ENCODE assay signal across 17 cellular contexts in the genomic region with DNA sequence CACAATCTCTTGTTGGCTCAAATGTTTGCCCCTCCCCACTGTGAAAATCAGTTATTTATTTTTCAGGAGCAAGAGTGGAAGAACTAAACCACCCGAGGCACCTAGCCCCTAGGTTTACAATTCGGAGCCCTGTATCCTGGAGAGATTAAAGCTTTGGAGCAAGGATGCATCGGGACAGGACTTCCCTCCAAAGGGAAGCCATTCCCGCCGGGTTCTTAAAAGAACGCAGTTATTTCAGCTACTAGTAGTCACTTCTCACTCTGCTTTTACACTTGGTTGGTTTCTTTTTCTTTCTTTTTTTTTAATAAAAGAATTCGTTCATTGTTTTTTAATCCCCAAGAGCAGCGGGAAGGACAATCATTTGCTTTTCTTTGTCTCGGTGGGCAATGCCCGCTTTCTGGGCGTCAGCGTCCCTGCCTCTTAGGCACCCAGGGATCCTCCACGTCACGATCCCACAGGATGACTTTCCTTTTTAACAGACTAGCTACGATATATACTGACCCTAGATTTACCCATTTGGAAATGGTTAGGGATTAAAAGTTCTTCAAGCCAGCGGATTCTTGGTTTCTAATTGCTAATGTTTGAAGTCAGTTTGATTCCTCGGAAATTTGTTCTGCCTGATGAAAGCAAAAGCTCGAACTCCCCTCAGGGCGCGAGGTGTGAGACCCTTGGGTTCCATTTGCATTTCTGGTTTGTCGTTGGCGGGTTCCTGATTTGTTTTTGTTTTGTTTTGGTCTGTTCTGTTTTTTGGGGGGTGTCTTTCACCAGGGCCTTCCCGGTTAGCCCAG. TPM values are rescaled to one million over a fixed set of nuclear protein-coding genes. Genes with fewer than 3 reads are reported as not detected.
DNase-seq lines count a peak whose midpoint lies in the region; ATAC-seq, FAIRE-seq and TF ChIP-seq lines count a peak whose summit lies in the region.
"Had no signal": no experiment of that assay in that cellular context is flagged by ENCODE, and none has a peak within 500 bp of the region (broad histone marks: within the 10 kb centered on the region; RNA-seq: fewer than 3 reads in every experiment).

No MANE protein-coding gene starts in this region.

- no TSS peak for BruUV-seq in K562 (replicated peaks; lab: Mats Ljungman, UMichigan)

- H3K9me3 ChIP-seq in K562 (replicated peaks; ENCODE audit: control insufficient read depth, insufficient read depth, low read depth, low read length) (no peaks in the 10 kb centered on the region), suprapubic skin (no peaks in the 10 kb centered on the region)

- TF ChIP-seq POLR2A in K562 (conservative IDR thresholded peaks at IDR 0.05) (no peak), suprapubic skin (IDR thresholded peaks at IDR 0.05) (no peak)

- no peak for DNase-seq in activated naive CD8-positive, alpha-beta T cell treated with anti-CD3 and anti-CD28 coated beads, Interleukin-2, amount 50 U/mL, for 24 hours
- DNase-seq in K562 (ENCODE audit: extremely low read depth in 1 of 4, low spot score in 3 of 4) (no peak), left kidney (ENCODE audit: low read depth, low spot score) (peak; percentile 56), suprapubic skin (ENCODE audit: low spot score in 2 of 2) (no peak), NCI-H2171 (lab: John Stamatoyannopoulos, UW) (no peak), substantia nigra (lab: John Stamatoyannopoulos, UW) (no peak)
- DNase-seq in activated CD4-positive, alpha-beta memory T cell treated with anti-CD3 and anti-CD28 coated beads for 36 hours = no peak
- DNase-seq: ACHN; activated effector memory CD4-positive, alpha-beta T cell treated with Interleukin-2 at 50 U/mL for 16 hours; cerebellar nuclear complex; NCI-H1694 had no signal

- intact Hi-C loops in K562 (cut with micrococcal nuclease) = no loop called here
- intact Hi-C loops in activated CD4-positive, alpha-beta memory T cell treated with anti-CD3 and anti-CD28 coated beads for 36 hours (cut with micrococcal nuclease) = no loop called here

- peaks cover 17% of the 10 kb centered on the region for H3K4me1 Mint-ChIP-seq in activated naive CD8-positive, alpha-beta T cell (ENCODE audit: low read depth)
- peaks cover 9% of the 10 kb centered on the region for H3K4me1 Mint-ChIP-seq in activated naive CD8-positive, alpha-beta T cell treated with anti-CD3 and anti-CD28 coated beads, Interleukin-2, amount 50 U/mL, for 24 hours
- H3K4me1 Mint-ChIP-seq in activated CD4-positive, alpha-beta memory T cell treated with anti-CD3 and anti-CD28 coated beads for 36 hours (ENCODE audit: low read depth) = peaks cover 4% of the 10 kb centered on the region

- in situ Hi-C loops in K562 (cut with MboI) = no loop called here

- TF ChIP-seq EP300 in K562 (IDR thresholded peaks at IDR 0.05; ENCODE audit: low read length) (no peak), suprapubic skin (IDR thresholded peaks at IDR 0.05) (no peak)

- POLR2A ChIA-PET in K562 (lab: Yijun Ruan, JAX) = interaction anchor here (0.6 kb wide), 1 partner anchor 8 kb away, joined by 3 read pairs; no protein-coding TSS in a partner anchor
- POLR2A ChIA-PET in activated CD4-positive, alpha-beta memory T cell treated with anti-CD3 and anti-CD28 coated beads for 36 hours (lab: Charles Lee) = no interaction called here

- FAIRE-seq in K562 (lab: Jason Lieb, UNC) = no peak
- FAIRE-seq: HepG2 had no signal

- H3K27me3 Mint-ChIP-seq in activated naive CD8-positive, alpha-beta T cell = peaks cover 56% of the 10 kb centered on the region
- peaks cover 64% of the 10 kb centered on the region for H3K27me3 Mint-ChIP-seq in activated naive CD8-positive, alpha-beta T cell treated with anti-CD3 and anti-CD28 coated beads, Interleukin-2, amount 50 U/mL, for 24 hours
- H3K27me3 Mint-ChIP-seq in activated CD4-positive, alpha-beta memory T cell treated with anti-CD3 and anti-CD28 coated beads for 36 hours = peaks cover 68% of the 10 kb centered on the region

- peaks cover 4% of the 10 kb centered on the region for H3K36me3 Mint-ChIP-seq in activated naive CD8-positive, alpha-beta T cell
- H3K36me3 Mint-ChIP-seq in activated naive CD8-positive, alpha-beta T cell treated with anti-CD3 and anti-CD28 coated beads, Interleukin-2, amount 50 U/mL, for 24 hours (ENCODE audit: low read depth) = peaks cover 6% of the 10 kb centered on the region
- H3K36me3 Mint-ChIP-seq in activated CD4-positive, alpha-beta memory T cell treated with anti-CD3 and anti-CD28 coated beads for 36 hours = peaks cover 17% of the 10 kb centered on the region

- peaks cover 0 to 10% of the 10 kb centered on the region in 2 experiments; a peak in 2 of 5 replicates for H3K4me1 ChIP-seq in K562 (replicated peaks in 1 of 2; ENCODE audit: control insufficient read depth in 2 of 2, insufficient read depth in 2 of 2, low read length in 2 of 2)
- H3K4me1 ChIP-seq in suprapubic skin = peaks cover 23% of the 10 kb centered on the region

- no peaks in the 10 kb centered on the region for H3K9me1 ChIP-seq in K562 (ENCODE audit: control insufficient read depth, insufficient read depth, low read length)

- H3K9me3 Mint-ChIP-seq in activated naive CD8-positive, alpha-beta T cell (ENCODE audit: low read depth) = peaks cover 4% of the 10 kb centered on the region
- H3K9me3 Mint-ChIP-seq in activated naive CD8-positive, alpha-beta T cell treated with anti-CD3 and anti-CD28 coated beads, Interleukin-2, amount 50 U/mL, for 24 hours = peaks cover 23% of the 10 kb centered on the region
- peaks cover 2% of the 10 kb centered on the region for H3K9me3 Mint-ChIP-seq in activated CD4-positive, alpha-beta memory T cell treated with anti-CD3 and anti-CD28 coated beads for 36 hours
- H3K9me3 Mint-ChIP-seq: memory B cell had no signal

- H3K4me2 ChIP-seq in K562 (ENCODE audit: insufficient read depth, low read length) = no peak overlapping the region

- H3K79me2 ChIP-seq in K562 (ENCODE audit: control insufficient read depth, insufficient read depth, low read length) = no peaks in the 10 kb centered on the region

- TF ChIP-seq CTCF in K562 (IDR thresholded peaks at IDR 0.05 in 2 of 3, conservative IDR thresholded peaks at IDR 0.05 in 1 of 3; ENCODE audit: insufficient read depth in 2 of 3, low read depth in 1 of 3, low read length in 3 of 3) (no peak), suprapubic skin (IDR thresholded peaks at IDR 0.05) (no peak)

- no peaks in the 10 kb centered on the region for H4K20me1 ChIP-seq in K562 (replicated peaks; ENCODE audit: control insufficient read depth, insufficient read depth, low read length)

- CTCF ChIA-PET in K562 (lab: Yijun Ruan, JAX; ENCODE audit: low intra/inter-chr PET ratio) = no interaction called here
- CTCF ChIA-PET in activated CD4-positive, alpha-beta memory T cell treated with anti-CD3 and anti-CD28 coated beads for 36 hours (lab: Charles Lee) = no interaction called here

- no peak overlapping the region for H3K9ac ChIP-seq in K562 (ENCODE audit: insufficient read depth in 1 of 2, low read depth in 2 of 2, low read length in 2 of 2)

- H3K27ac ChIP-seq in K562 (ENCODE audit: extremely low read depth, low read depth, low read length) (no peak overlapping the region), suprapubic skin (peak overlapping the region; percentile 41), substantia nigra (ENCODE audit: low read depth, low read length, poor library complexity, severe bottlenecking) (no peak overlapping the region)
- H3K27ac ChIP-seq: gastroesophageal sphincter had no signal

- no peak overlapping the region for H2AFZ ChIP-seq in K562 (ENCODE audit: low read depth, low read length)

- 18% methylated on average over 22 of the region's 23 CpGs for WGBS in K562 (ENCODE audit: insufficient coverage, low coverage, missing lambda C conversion rate)
- WGBS in suprapubic skin = 23% methylated on average over 23 of the region's 23 CpGs

- no peak overlapping the region for H3K27ac Mint-ChIP-seq in activated naive CD8-positive, alpha-beta T cell
- H3K27ac Mint-ChIP-seq in activated naive CD8-positive, alpha-beta T cell treated with anti-CD3 and anti-CD28 coated beads, Interleukin-2, amount 50 U/mL, for 24 hours = no peak overlapping the region
- no peak overlapping the region for H3K27ac Mint-ChIP-seq in activated CD4-positive, alpha-beta memory T cell treated with anti-CD3 and anti-CD28 coated beads for 36 hours
- H3K27ac Mint-ChIP-seq: memory B cell had no signal

- no peak for TF ChIP-seq RAD21 in K562 (CRISPR knock-in tag; conservative IDR thresholded peaks at IDR 0.05 in 1 of 2, IDR thresholded peaks at IDR 0.05 in 1 of 2)

- H3K36me3 ChIP-seq in K562 (ENCODE audit: control insufficient read depth, insufficient read depth, low read length) (no peaks in the 10 kb centered on the region), suprapubic skin (no peaks in the 10 kb centered on the region)
- H3K36me3 ChIP-seq: gastroesophageal sphincter had no signal

- H3K27me3 ChIP-seq in K562 (ENCODE audit: control insufficient read depth in 2 of 2, insufficient read depth in 2 of 2, low read length in 2 of 2) = peaks cover 0 to 22% of the 10 kb centered on the region in 2 experiments; a peak in 2 of 5 replicates
- peaks cover 73% of the 10 kb centered on the region for H3K27me3 ChIP-seq in suprapubic skin

- ATAC-seq in activated naive CD8-positive, alpha-beta T cell treated with anti-CD3 and anti-CD28 coated beads, Interleukin-2, amount 50 U/mL, for 24 hours = no peak
- ATAC-seq in K562 = no peak
- ATAC-seq: gastroesophageal sphincter, HepG2 had no signal

- peak overlapping the region; percentile 20 for H3K4me3 Mint-ChIP-seq in activated naive CD8-positive, alpha-beta T cell
- no peak overlapping the region for H3K4me3 Mint-ChIP-seq in activated naive CD8-positive, alpha-beta T cell treated with anti-CD3 and anti-CD28 coated beads, Interleukin-2, amount 50 U/mL, for 24 hours
- no peak overlapping the region for H3K4me3 Mint-ChIP-seq in activated CD4-positive, alpha-beta memory T cell treated with anti-CD3 and anti-CD28 coated beads for 36 hours
- H3K4me3 Mint-ChIP-seq: memory B cell had no signal

- no peak overlapping the region for H3K4me3 ChIP-seq in K562
- peak overlapping the region; percentile 32 for H3K4me3 ChIP-seq in suprapubic skin

RNA-seq across cellular contexts. Expression of a gene that starts 9.0 kb away (rescaled TPM):
- total RNA-seq in K562 (2011; cell fraction: chromatin; rRNA removed; ENCODE audit: low replicate concordance) = 0.28 and 0.95 TPM in 2 replicates
- total RNA-seq in K562 (2011; cell fraction: nucleolus; rRNA removed) = 0.33 and 0.66 TPM in 2 replicates
- 0.31 and 0.73 TPM in 2 replicates for total RNA-seq in K562 (2011; cell fraction: nucleoplasm; rRNA removed)
- 2.4 and 2.6 TPM in 2 replicates for total RNA-seq in K562 (2014; rRNA removed)
- total RNA-seq in K562 (2014; rRNA removed; fragmentation: Illumina TruSeq; extraction: Trizol) = 1.9 and 2.1 TPM in 2 replicates
- total RNA-seq in K562 (2015; rRNA removed; fragmentation: Illumina TruSeq; extraction: Trizol) = 1.7 and 2.1 TPM in 2 replicates
- 2.6 and 2.7 TPM in 2 replicates for total RNA-seq in K562 (2021)
- 0.03 TPM in 1 of 2 replicates, not detected in the other for polyA plus RNA-seq in K562 (2011; rRNA removed)
- 0.03 TPM in 2 replicates for polyA plus RNA-seq in K562 (2011; cell fraction: cytosol; rRNA removed)
- 0.06 and 0.07 TPM in 2 replicates for polyA plus RNA-seq in K562 (2011; cell fraction: nucleus; rRNA removed)
- polyA plus RNA-seq in K562 (2012) = 2.2 and 10.1 TPM in 2 replicates
- polyA plus RNA-seq in K562 (2014; fragmentation: Illumina TruSeq; extraction: Trizol) = 2.4 and 3.0 TPM in 2 replicates
- polyA plus RNA-seq in K562 (2014; fragmentation: Nextera tagmentation; extraction: Ambion mirVana) = 1 to 10 TPM; 1.7 to 3.4 TPM
- polyA plus RNA-seq in K562 (2014; rRNA removed) = 2.1 and 2.3 TPM in 2 replicates
- polyA minus RNA-seq in K562 (2011; rRNA and poly(A)+ RNA removed) = 0.04 and 0.06 TPM in 2 replicates
- not detected in 2 replicates for polyA minus RNA-seq in K562 (2011; cell fraction: cytosol; rRNA and poly(A)+ RNA removed)
- polyA minus RNA-seq in K562 (2011; cell fraction: nucleus; rRNA and poly(A)+ RNA removed) = not detected in 2 replicates
- total RNA-seq in suprapubic skin = 10 to 100 TPM in 1 of 4 donors, 1 to 10 TPM in 3; 3.3 to 10.8 (median 3.5) TPM
- not detected for total RNA-seq in activated CD4-positive, alpha-beta memory T cell treated with anti-CD3 and anti-CD28 coated beads for 36 hours
- total RNA-seq: H4, pulmonary artery endothelial cell had no signal
